29 cellular contexts compared by ENCODE assay signal in the genomic region with DNA sequence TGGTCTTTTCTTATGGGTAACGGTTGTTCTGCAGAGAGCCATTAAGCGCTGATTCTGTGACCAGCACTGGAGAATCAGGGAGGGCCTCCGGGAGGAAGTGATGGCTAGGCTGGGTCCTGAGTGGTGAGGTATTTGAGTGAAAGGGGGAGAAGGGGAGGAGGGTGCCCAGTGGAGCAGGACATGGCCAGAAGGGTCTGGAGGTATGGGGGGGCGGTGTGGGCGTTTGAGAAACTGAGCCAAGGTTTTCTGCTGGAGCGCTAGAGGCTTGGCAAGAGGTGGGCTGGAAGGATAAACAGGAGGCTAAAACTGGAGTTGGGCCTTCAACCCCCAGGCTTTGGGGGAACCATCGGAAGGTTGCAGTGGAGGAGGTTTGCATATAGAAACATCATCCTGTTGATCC.
"Had no signal": no experiment of that assay in that cellular context is flagged by ENCODE, and none has a peak within 500 bp of the region (broad histone marks: within the 10 kb centered on the region; RNA-seq: fewer than 3 reads in every experiment).

No MANE protein-coding gene starts in this region.

- H3K36me3 ChIP-seq: brain microvascular endothelial cell, Peyer's patch had no signal

- H3K4me1 ChIP-seq: Peyer's patch had no signal

- H3K27ac ChIP-seq: brain microvascular endothelial cell, KMS-11, Peyer's patch, SJSA1 had no signal

- H3K4me3 ChIP-seq: Peyer's patch, SJSA1 had no signal

- H3K4me2 ChIP-seq: KMS-11, SK-N-SH had no signal

- H3K27me3 ChIP-seq: brain microvascular endothelial cell, Peyer's patch, SJSA1 had no signal

- H3K9me2 ChIP-seq: SK-N-SH had no signal

- H3K9ac ChIP-seq: KMS-11, SK-N-SH had no signal

- DNase-seq: activated CD4-positive, alpha-beta memory T cell treated with anti-CD3 and anti-CD28 coated beads for 36 hours; activated CD4-positive, alpha-beta T cell treated with anti-CD3 and anti-CD28 coated beads for 36 hours; activated CD4-positive, alpha-beta T cell treated with anti-CD3 and anti-CD28 coated beads, Interleukin-2, amount 10 ng/mL, durations not matched to agents 7 days and 5 days; activated CD8-positive, alpha-beta memory T cell treated with anti-CD3 and anti-CD28 coated beads, Interleukin-2, amount 50 U/mL, for 4 hours; activated gamma-delta T cell treated with Interleukin-2 at 50 U/mL for 16 hours; activated naive CD4-positive, alpha-beta T cell treated with anti-CD3 and anti-CD28 coated beads for 36 hours; activated T-cell treated with anti-CD3 and anti-CD28 coated beads for 4 hours; activated T-cell treated with anti-CD3 and anti-CD28 coated beads, Interleukin-2, amount 50 U/mL, for 4 hours; anterior cingulate cortex; brain microvascular endothelial cell; central memory CD4-positive, alpha-beta T cell; MM.1S; NCI-H1105; NCI-H1417 treated with DMSO at 0.1 percent for 48 hours; NCI-H187 treated with DMSO at 0.1 percent for 48 hours; NCI-H2081; NCI-H2171 treated with DMSO at 0.1 percent for 48 hours; NCI-H226; NCI-H446 treated with DMSO at 0.1 percent for 48 hours; NCI-H524; NCI-H69; NCI-H82; PC-3; RPMI8226; SHP77 treated with DMSO at 0.1 percent for 48 hours; SK-N-SH had no signal
